Comparison of ENCODE assay signal across 1 cellular context in the genomic region with DNA sequence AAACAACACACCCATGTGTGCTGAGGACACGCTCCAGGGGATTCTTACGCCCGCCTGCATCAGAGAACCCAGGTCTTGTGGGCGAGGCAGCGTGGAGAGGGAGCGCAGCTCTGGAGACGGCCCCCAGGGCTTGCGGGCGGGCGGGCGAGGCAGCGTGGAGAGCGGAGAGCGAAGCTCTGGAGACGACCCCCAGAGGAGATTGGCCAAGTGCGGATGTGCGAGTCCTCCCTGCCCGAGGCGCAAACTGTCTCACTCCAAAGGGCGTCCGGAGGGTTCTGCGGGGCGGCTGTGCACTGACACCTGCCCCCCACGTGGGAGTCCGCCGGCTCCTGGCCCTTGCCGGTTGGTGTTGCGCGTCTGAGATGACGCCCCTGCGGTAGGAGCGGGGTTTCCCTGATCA.
TF ChIP-seq lines count a peak whose summit lies in the region.

No MANE protein-coding gene starts in this region.

TF ChIP-seq in WTC11, 78 proteins besides CTCF, POLR2A, EP300 and RAD21 (continued from another document):
- TF ChIP-seq, protein P1, sequence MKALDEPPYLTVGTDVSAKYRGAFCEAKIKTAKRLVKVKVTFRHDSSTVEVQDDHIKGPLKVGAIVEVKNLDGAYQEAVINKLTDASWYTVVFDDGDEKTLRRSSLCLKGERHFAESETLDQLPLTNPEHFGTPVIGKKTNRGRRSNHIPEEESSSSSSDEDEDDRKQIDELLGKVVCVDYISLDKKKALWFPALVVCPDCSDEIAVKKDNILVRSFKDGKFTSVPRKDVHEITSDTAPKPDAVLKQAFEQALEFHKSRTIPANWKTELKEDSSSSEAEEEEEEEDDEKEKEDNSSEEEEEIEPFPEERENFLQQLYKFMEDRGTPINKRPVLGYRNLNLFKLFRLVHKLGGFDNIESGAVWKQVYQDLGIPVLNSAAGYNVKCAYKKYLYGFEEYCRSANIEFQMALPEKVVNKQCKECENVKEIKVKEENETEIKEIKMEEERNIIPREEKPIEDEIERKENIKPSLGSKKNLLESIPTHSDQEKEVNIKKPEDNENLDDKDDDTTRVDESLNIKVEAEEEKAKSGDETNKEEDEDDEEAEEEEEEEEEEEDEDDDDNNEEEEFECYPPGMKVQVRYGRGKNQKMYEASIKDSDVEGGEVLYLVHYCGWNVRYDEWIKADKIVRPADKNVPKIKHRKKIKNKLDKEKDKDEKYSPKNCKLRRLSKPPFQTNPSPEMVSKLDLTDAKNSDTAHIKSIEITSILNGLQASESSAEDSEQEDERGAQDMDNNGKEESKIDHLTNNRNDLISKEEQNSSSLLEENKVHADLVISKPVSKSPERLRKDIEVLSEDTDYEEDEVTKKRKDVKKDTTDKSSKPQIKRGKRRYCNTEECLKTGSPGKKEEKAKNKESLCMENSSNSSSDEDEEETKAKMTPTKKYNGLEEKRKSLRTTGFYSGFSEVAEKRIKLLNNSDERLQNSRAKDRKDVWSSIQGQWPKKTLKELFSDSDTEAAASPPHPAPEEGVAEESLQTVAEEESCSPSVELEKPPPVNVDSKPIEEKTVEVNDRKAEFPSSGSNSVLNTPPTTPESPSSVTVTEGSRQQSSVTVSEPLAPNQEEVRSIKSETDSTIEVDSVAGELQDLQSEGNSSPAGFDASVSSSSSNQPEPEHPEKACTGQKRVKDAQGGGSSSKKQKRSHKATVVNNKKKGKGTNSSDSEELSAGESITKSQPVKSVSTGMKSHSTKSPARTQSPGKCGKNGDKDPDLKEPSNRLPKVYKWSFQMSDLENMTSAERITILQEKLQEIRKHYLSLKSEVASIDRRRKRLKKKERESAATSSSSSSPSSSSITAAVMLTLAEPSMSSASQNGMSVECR (CRISPR knock-in tag; IDR thresholded peaks at IDR 0.05; ENCODE audit: borderline replicate concordance), result no peak
- TF ChIP-seq, protein P2, sequence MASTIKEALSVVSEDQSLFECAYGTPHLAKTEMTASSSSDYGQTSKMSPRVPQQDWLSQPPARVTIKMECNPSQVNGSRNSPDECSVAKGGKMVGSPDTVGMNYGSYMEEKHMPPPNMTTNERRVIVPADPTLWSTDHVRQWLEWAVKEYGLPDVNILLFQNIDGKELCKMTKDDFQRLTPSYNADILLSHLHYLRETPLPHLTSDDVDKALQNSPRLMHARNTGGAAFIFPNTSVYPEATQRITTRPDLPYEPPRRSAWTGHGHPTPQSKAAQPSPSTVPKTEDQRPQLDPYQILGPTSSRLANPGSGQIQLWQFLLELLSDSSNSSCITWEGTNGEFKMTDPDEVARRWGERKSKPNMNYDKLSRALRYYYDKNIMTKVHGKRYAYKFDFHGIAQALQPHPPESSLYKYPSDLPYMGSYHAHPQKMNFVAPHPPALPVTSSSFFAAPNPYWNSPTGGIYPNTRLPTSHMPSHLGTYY (CRISPR knock-in tag; IDR thresholded peaks at IDR 0.05), result no peak
- TF ChIP-seq ELF4 (CRISPR knock-in tag; IDR thresholded peaks at IDR 0.05; ENCODE audit: low read depth), result no peak
- TF ChIP-seq, protein P3, sequence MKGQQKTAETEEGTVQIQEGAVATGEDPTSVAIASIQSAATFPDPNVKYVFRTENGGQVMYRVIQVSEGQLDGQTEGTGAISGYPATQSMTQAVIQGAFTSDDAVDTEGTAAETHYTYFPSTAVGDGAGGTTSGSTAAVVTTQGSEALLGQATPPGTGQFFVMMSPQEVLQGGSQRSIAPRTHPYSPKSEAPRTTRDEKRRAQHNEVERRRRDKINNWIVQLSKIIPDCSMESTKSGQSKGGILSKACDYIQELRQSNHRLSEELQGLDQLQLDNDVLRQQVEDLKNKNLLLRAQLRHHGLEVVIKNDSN (CRISPR knock-in tag; IDR thresholded peaks at IDR 0.05), result no peak
- TF ChIP-seq ESRRA (CRISPR knock-in tag; IDR thresholded peaks at IDR 0.05; ENCODE audit: borderline replicate concordance), result no peak
- TF ChIP-seq EMX1 (CRISPR knock-in tag; IDR thresholded peaks at IDR 0.05), result no peak
- TF ChIP-seq, protein P4, sequence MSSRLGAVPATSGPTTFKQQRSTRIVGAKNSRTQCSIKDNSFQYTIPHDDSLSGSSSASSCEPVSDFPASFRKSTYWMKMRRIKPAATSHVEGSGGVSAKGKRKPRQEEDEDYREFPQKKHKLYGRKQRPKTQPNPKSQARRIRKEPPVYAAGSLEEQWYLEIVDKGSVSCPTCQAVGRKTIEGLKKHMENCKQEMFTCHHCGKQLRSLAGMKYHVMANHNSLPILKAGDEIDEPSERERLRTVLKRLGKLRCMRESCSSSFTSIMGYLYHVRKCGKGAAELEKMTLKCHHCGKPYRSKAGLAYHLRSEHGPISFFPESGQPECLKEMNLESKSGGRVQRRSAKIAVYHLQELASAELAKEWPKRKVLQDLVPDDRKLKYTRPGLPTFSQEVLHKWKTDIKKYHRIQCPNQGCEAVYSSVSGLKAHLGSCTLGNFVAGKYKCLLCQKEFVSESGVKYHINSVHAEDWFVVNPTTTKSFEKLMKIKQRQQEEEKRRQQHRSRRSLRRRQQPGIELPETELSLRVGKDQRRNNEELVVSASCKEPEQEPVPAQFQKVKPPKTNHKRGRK (CRISPR knock-in tag; IDR thresholded peaks at IDR 0.05; ENCODE audit: borderline replicate concordance), result no peak
- TF ChIP-seq, protein P5, sequence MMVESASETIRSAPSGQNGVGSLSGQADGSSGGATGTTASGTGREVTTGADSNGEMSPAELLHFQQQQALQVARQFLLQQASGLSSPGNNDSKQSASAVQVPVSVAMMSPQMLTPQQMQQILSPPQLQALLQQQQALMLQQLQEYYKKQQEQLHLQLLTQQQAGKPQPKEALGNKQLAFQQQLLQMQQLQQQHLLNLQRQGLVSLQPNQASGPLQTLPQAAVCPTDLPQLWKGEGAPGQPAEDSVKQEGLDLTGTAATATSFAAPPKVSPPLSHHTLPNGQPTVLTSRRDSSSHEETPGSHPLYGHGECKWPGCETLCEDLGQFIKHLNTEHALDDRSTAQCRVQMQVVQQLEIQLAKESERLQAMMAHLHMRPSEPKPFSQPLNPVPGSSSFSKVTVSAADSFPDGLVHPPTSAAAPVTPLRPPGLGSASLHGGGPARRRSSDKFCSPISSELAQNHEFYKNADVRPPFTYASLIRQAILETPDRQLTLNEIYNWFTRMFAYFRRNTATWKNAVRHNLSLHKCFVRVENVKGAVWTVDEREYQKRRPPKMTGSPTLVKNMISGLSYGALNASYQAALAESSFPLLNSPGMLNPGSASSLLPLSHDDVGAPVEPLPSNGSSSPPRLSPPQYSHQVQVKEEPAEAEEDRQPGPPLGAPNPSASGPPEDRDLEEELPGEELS (CRISPR knock-in tag; IDR thresholded peaks at IDR 0.05), result no peak
TF ChIP-seq in WTC11: peak in this region for 0.
